In genomic region chr1:8460132-8460544, GRCh38 we compare ENCODE assay signal across 15 cellular contexts.
DNase-seq lines count a peak whose midpoint lies in the region; ATAC-seq and TF ChIP-seq lines count a peak whose summit lies in the region.
"Had no signal": no experiment of that assay in that cellular context is flagged by ENCODE, and none has a peak within 500 bp of the region (broad histone marks: within the 10 kb centered on the region; RNA-seq: fewer than 3 reads in every experiment).

No MANE protein-coding gene starts in this region.

- in situ Hi-C loops in GM23248 (cut with MboI), result no loop called here
- in situ Hi-C loops in astrocyte of the spinal cord (cut with HindIII; ENCODE audit: low sequenced_read_pairs), result no loop called here

- H3K79me2 ChIP-seq in GM23248 (ENCODE audit: insufficient read depth), result peaks cover 31% of the 10 kb centered on the region; the same call in 1 of the 2 replicates

- ATAC-seq in GM18870 (IDR thresholded peaks at IDR 0.05; ENCODE audit: unreplicated experiment) (no peak), HG03439 (IDR thresholded peaks at IDR 0.05; ENCODE audit: unreplicated experiment) (no peak), GM19395 (IDR thresholded peaks at IDR 0.05; ENCODE audit: unreplicated experiment) (no peak)
- ATAC-seq: right lobe of liver; stimulated activated naive B cell treated with anti-CD40 and anti-IgM and Interleukin-4, amounts not matched to agents 10 μg/mL and 1 μg/mL and 100 μg/mL, for 72 hours had no signal

- H2AFZ ChIP-seq in GM23248, result no peak overlapping the region
- H2AFZ ChIP-seq: PC-9 had no signal

- H3K4me2 ChIP-seq in GM23248 (ENCODE audit: unreplicated experiment), result no peak overlapping the region
- H3K4me2 ChIP-seq: PC-9 had no signal

- H3K27ac ChIP-seq in GM23248, result no peak overlapping the region
- H3K27ac ChIP-seq: adrenal gland, C4-2B, PC-9, right lobe of liver had no signal

- H3K4me3 ChIP-seq in GM23248 (no peak overlapping the region), astrocyte of the spinal cord (ENCODE audit: low read depth, low read length) (no peak overlapping the region)
- H3K4me3 ChIP-seq: adrenal gland, PC-9, right lobe of liver had no signal

- H3K27me3 ChIP-seq in GM23248 (replicated peaks; ENCODE audit: insufficient read depth), result no peaks in the 10 kb centered on the region
- H3K27me3 ChIP-seq: adrenal gland, right lobe of liver had no signal

- DNase-seq in GM23248 (peak; percentile 45), astrocyte of the spinal cord (ENCODE audit: low read depth, low spot score) (peak; percentile 40), iris pigment epithelial cell (ENCODE audit: low read depth) (peak; percentile 40), retina (peak; percentile 55), NCI-H345 treated with DMSO at 0.1 percent for 48 hours (lab: John Stamatoyannopoulos, UW; ENCODE audit: unreplicated experiment) (no peak)
- DNase-seq: activated CD4-positive, alpha-beta T cell treated with anti-CD3 and anti-CD28 coated beads for 1 hour; adrenal gland; MV-4-11; PC-9; stimulated activated naive B cell treated with anti-CD40 and anti-IgM and Interleukin-4, amounts not matched to agents 10 μg/mL and 1 μg/mL and 100 μg/mL, for 72 hours had no signal

- H3F3A ChIP-seq in GM23248 (ENCODE audit: insufficient read depth), result peaks cover 42% of the 10 kb centered on the region

- no peaks in the 10 kb centered on the region for H3K36me3 ChIP-seq in GM23248 (ENCODE audit: low read depth)
- H3K36me3 ChIP-seq: adrenal gland, right lobe of liver had no signal

- peaks cover 38% of the 10 kb centered on the region for H3K4me1 ChIP-seq in GM23248 (ENCODE audit: insufficient read depth)

- WGBS in GM23248 (ENCODE audit: low coverage in 1 of 2, low lambda C conversion rate in 2 of 2, missing lambda C conversion rate in 2 of 2), 2 experiments, result 49 to 53% methylated on average over 4 of the region's 4 CpGs

- H3K9me2 ChIP-seq in GM23248 (ENCODE audit: insufficient read depth), result no peaks in the 10 kb centered on the region

- no peaks in the 10 kb centered on the region for H4K20me1 ChIP-seq in GM23248 (ENCODE audit: insufficient read depth)

- H3K9me3 ChIP-seq in GM23248 (ENCODE audit: low read depth), result no peaks in the 10 kb centered on the region
- H3K9me3 ChIP-seq: adrenal gland, right lobe of liver had no signal

- no peak overlapping the region for H3K9ac ChIP-seq in GM23248

- TF ChIP-seq CTCF in astrocyte of the spinal cord (IDR thresholded peaks at IDR 0.05; ENCODE audit: low read depth, low read length), result peak; percentile 32
